16 cellular contexts compared by ENCODE assay signal in the genomic region with DNA sequence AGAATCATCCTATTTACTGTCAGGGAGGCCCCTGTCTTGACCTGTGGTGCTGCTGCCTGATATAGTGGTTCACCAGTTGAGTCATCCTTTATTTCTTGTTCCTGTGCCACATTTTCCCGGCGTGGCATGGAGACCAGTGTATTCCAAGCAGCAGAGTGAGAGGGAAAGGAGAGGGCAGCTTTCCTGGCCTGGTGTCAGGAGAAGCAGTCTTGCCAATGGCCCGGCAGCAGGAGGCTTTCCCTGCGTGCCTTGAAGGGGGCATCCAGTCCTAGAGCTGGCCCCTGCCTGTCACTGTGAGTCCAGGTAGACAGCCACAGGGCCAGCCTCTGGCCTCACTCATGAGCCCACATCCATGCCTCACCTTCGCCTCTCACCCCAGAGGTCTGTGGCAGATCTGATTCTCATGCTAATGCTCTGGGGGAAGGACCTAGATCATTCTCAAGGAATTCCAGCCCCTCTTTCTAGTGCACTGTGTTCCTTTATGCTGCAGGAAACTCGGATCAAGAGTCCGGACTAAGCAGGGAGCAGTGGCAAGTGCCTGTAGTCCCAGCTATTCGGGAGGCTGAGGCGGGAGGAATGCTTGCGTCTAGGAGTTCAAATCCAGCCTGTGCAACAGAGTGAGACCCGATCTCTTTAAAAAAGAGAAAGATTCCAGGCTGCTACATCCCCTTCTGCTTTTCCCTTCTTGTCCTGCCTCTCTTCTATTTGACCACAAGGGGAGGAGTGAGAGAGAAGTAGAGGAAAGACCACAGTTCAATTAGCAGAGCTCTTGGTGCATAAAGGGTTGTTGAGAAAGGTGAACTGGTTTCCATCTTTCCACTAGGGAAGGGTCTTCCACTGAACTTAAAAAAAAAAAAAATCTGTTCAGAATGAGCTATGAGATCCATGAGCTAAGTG.
DNase-seq lines count a peak whose midpoint lies in the region; ATAC-seq, FAIRE-seq and TF ChIP-seq lines count a peak whose summit lies in the region.
"Had no signal": no experiment of that assay in that cellular context is flagged by ENCODE, and none has a peak within 500 bp of the region (broad histone marks: within the 10 kb centered on the region; RNA-seq: fewer than 3 reads in every experiment).

No MANE protein-coding gene starts in this region.

- no peak for FAIRE-seq in kidney (lab: Jason Lieb, UNC)
- FAIRE-seq: RCC 7860 had no signal

- TF ChIP-seq CTCF in ascending aorta (IDR thresholded peaks at IDR 0.05) = no peak
- no peak for TF ChIP-seq CTCF in kidney (IDR thresholded peaks at IDR 0.05; ENCODE audit: borderline replicate concordance, extremely low read depth, insufficient read depth)
- TF ChIP-seq CTCF in transverse colon (IDR thresholded peaks at IDR 0.05) = no peak

- in situ Hi-C loops in transverse colon (cut with MboI; ENCODE audit: low pct_ligation_motif_present in 1 of 4, low pct_unique_long_range_greater_than_20kb in 1 of 4, low sequenced_read_pairs in 3 of 4) = loop anchor here in 3 of 4 donors (5.0 to 10.0 kb wide), 2 partner anchors 63 to 66 kb away; no protein-coding TSS in a partner anchor

- DNase-seq in SIG-M5 treated with dmso at 0.1 percent for 504 hours (lab: John Stamatoyannopoulos, UW; ENCODE audit: unreplicated experiment) = peak; percentile 18
- DNase-seq in SIG-M5 (lab: John Stamatoyannopoulos, UW) = no peak
- no peak for DNase-seq in ascending aorta (ENCODE audit: low spot score in 2 of 2)
- DNase-seq in kidney = peak; percentile 51
- DNase-seq in transverse colon = no peak
- DNase-seq in inferior parietal cortex (ENCODE audit: extremely low spot score) = no peak
- no peak for DNase-seq in activated naive CD8-positive, alpha-beta T cell treated with anti-CD3 and anti-CD28 coated beads for 36 hours
- DNase-seq: activated T-cell treated with anti-CD3 and anti-CD28 coated beads, Interleukin-2, amount 50 U/mL, for 1 hour; CD4-positive, alpha-beta memory T cell had no signal

- TF ChIP-seq POLR2A in transverse colon (IDR thresholded peaks at IDR 0.05) = no peak

- H3K4me3 ChIP-seq in ascending aorta (no peak overlapping the region), kidney (ENCODE audit: low read length in 2 of 2) (no peak overlapping the region), transverse colon (no peak overlapping the region)
- H3K4me3 ChIP-seq: thyroid gland had no signal

- H3K27ac ChIP-seq in ascending aorta = peak overlapping the region; percentile 39 to 60
- no peak overlapping the region for H3K27ac ChIP-seq in kidney (ENCODE audit: low read depth in 2 of 2, low read length in 2 of 2)
- peak overlapping the region in 3 of 4 donors; percentile 76 to 90 (median 83) for H3K27ac ChIP-seq in transverse colon
- H3K27ac ChIP-seq: HL-60 had no signal

- no peak overlapping the region for H3K9ac ChIP-seq in kidney (ENCODE audit: low read length in 2 of 2)

- H3K9me3 Mint-ChIP-seq in activated naive CD8-positive, alpha-beta T cell treated with anti-CD3 and anti-CD28 coated beads for 36 hours = no peaks in the 10 kb centered on the region
- H3K9me3 Mint-ChIP-seq: T-helper 1 cell treated with Interleukin-12 subunit alpha and Interleukin-12 subunit beta and Interleukin-4 antibody, amounts not matched to agents 30 μg/mL and 1 μg/mL, for 36 hours had no signal

- ATAC-seq in GM18517 (IDR thresholded peaks at IDR 0.05; ENCODE audit: unreplicated experiment) = no peak

- intact Hi-C loops in ascending aorta (cut with DNase I) (loop anchor here (1.0 kb wide), 3 partner anchors 51 to 72 kb away; no protein-coding TSS in a partner anchor), kidney (cut with DNase I) (loop anchor here (5.0 kb wide), 1 partner anchor 71 kb away; no protein-coding TSS in a partner anchor), transverse colon (cut with DNase I; ENCODE audit: low total_unique reads) (loop anchor here (2.0 to 5.0 kb wide), 2 partner anchors 51 to 67 kb away; no protein-coding TSS in a partner anchor)

- H3K27me3 ChIP-seq in ascending aorta = no peaks in the 10 kb centered on the region
- no peaks in the 10 kb centered on the region for H3K27me3 ChIP-seq in transverse colon
- H3K27me3 ChIP-seq: thyroid gland had no signal

- H3K27ac Mint-ChIP-seq in activated naive CD8-positive, alpha-beta T cell treated with anti-CD3 and anti-CD28 coated beads for 36 hours = no peak overlapping the region
- H3K27ac Mint-ChIP-seq: activated CD4-positive, alpha-beta T cell treated with anti-CD3 and anti-CD28 coated beads, Interleukin-2, amount 10 ng/mL, durations not matched to agents 7 days and 5 days; activated naive CD8-positive, alpha-beta T cell treated with anti-CD3 and anti-CD28 coated beads, Interleukin-2, amount 10 ng/mL, durations not matched to agents 7 days and 5 days; CD4-positive, alpha-beta memory T cell; T-helper 1 cell treated with Interleukin-12 subunit alpha and Interleukin-12 subunit beta and Interleukin-4 antibody, amounts not matched to agents 30 μg/mL and 1 μg/mL, for 36 hours had no signal

- TF ChIP-seq EP300 in transverse colon (IDR thresholded peaks at IDR 0.05; ENCODE audit: low read depth) = no peak

- H3K9me3 ChIP-seq in ascending aorta = no peaks in the 10 kb centered on the region
- H3K9me3 ChIP-seq in kidney (ENCODE audit: control insufficient read depth in 1 of 2, low read length in 2 of 2) = no peaks in the 10 kb centered on the region
- H3K9me3 ChIP-seq in transverse colon = no peaks in the 10 kb centered on the region
- H3K9me3 ChIP-seq: thyroid gland had no signal

- H3K4me3 Mint-ChIP-seq in activated naive CD8-positive, alpha-beta T cell treated with anti-CD3 and anti-CD28 coated beads for 36 hours = no peak overlapping the region
- H3K4me3 Mint-ChIP-seq: activated CD4-positive, alpha-beta T cell treated with anti-CD3 and anti-CD28 coated beads, Interleukin-2, amount 10 ng/mL, durations not matched to agents 7 days and 5 days; activated naive CD8-positive, alpha-beta T cell treated with anti-CD3 and anti-CD28 coated beads, Interleukin-2, amount 10 ng/mL, durations not matched to agents 7 days and 5 days; CD4-positive, alpha-beta memory T cell; T-helper 1 cell treated with Interleukin-12 subunit alpha and Interleukin-12 subunit beta and Interleukin-4 antibody, amounts not matched to agents 30 μg/mL and 1 μg/mL, for 36 hours had no signal

- H3K4me1 Mint-ChIP-seq in activated naive CD8-positive, alpha-beta T cell treated with anti-CD3 and anti-CD28 coated beads for 36 hours = no peaks in the 10 kb centered on the region
- H3K4me1 Mint-ChIP-seq: activated CD4-positive, alpha-beta T cell treated with anti-CD3 and anti-CD28 coated beads, Interleukin-2, amount 10 ng/mL, durations not matched to agents 7 days and 5 days; activated naive CD8-positive, alpha-beta T cell treated with anti-CD3 and anti-CD28 coated beads, Interleukin-2, amount 10 ng/mL, durations not matched to agents 7 days and 5 days; CD4-positive, alpha-beta memory T cell had no signal

- WGBS in transverse colon (ENCODE audit: low coverage in 1 of 2), 2 donors = 70 to 77% methylated on average over 6 to 11 of the region's 11 CpGs

- H3K4me1 ChIP-seq in ascending aorta (peaks cover 14 to 47% of the 10 kb centered on the region in 2 donors), kidney (ENCODE audit: control insufficient read depth in 1 of 2, insufficient read depth in 1 of 2, low read depth in 1 of 2, low read length in 2 of 2) (peaks cover 19 to 24% of the 10 kb centered on the region in 2 donors), transverse colon (peaks cover 16 to 45% (median 20%) of the 10 kb centered on the region in 4 donors)

- H3K36me3 ChIP-seq in ascending aorta (peaks cover 67 to 82% of the 10 kb centered on the region in 2 donors), kidney (ENCODE audit: control insufficient read depth in 1 of 2, insufficient read depth in 2 of 2, low read length in 2 of 2) (peaks cover 30 to 52% of the 10 kb centered on the region in 2 donors), transverse colon (no peaks in the 10 kb centered on the region)
- H3K36me3 ChIP-seq: thyroid gland had no signal

- H3K27me3 Mint-ChIP-seq in activated naive CD8-positive, alpha-beta T cell treated with anti-CD3 and anti-CD28 coated beads for 36 hours = no peaks in the 10 kb centered on the region
- H3K27me3 Mint-ChIP-seq: activated CD4-positive, alpha-beta T cell treated with anti-CD3 and anti-CD28 coated beads, Interleukin-2, amount 10 ng/mL, durations not matched to agents 7 days and 5 days; activated naive CD8-positive, alpha-beta T cell treated with anti-CD3 and anti-CD28 coated beads, Interleukin-2, amount 10 ng/mL, durations not matched to agents 7 days and 5 days had no signal

- H3K36me3 Mint-ChIP-seq in activated naive CD8-positive, alpha-beta T cell treated with anti-CD3 and anti-CD28 coated beads for 36 hours = no peaks in the 10 kb centered on the region
- H3K36me3 Mint-ChIP-seq: activated naive CD8-positive, alpha-beta T cell treated with anti-CD3 and anti-CD28 coated beads, Interleukin-2, amount 10 ng/mL, durations not matched to agents 7 days and 5 days; CD4-positive, alpha-beta memory T cell had no signal

Comparison
In these comparisons a context has a peak if more than half of its experiments do, and no peak if none do; other contexts are left out.
1. DNase-seq: peak in SIG-M5 treated with dmso at 0.1 percent for 504 hours (single experiment) and kidney (single experiment); none in SIG-M5 (single experiment), ascending aorta (0 of 2), transverse colon (single experiment), inferior parietal cortex (single experiment) and activated naive CD8-positive, alpha-beta T cell treated with anti-CD3 and anti-CD28 coated beads for 36 hours (single experiment).
2. H3K27ac ChIP-seq: peak in ascending aorta (2 of 2) and transverse colon (3 of 4); none in kidney (0 of 2).